In genomic region chr9:97919217-97919813, GRCh38 we compare ENCODE assay signal across 16 cellular contexts. TPM values are rescaled to one million over a fixed set of nuclear protein-coding genes. Genes with fewer than 3 reads are reported as not detected.
DNase-seq lines count a peak whose midpoint lies in the region; ATAC-seq and TF ChIP-seq lines count a peak whose summit lies in the region.
"Had no signal": no experiment of that assay in that cellular context is flagged by ENCODE, and none has a peak within 500 bp of the region (broad histone marks: within the 10 kb centered on the region; RNA-seq: fewer than 3 reads in every experiment).

No MANE protein-coding gene starts in this region.

- no peaks in the 10 kb centered on the region for H3K27me3 ChIP-seq in CD4-positive, alpha-beta memory T cell (ENCODE audit: insufficient read depth, low read length)
- H3K27me3 ChIP-seq in HL-60 (ENCODE audit: insufficient read depth, poor library complexity, severe bottlenecking), result no peaks in the 10 kb centered on the region
- H3K27me3 ChIP-seq: esophagus muscularis mucosa had no signal

- peaks cover 81% of the 10 kb centered on the region for H3K4me1 ChIP-seq in CD4-positive, alpha-beta memory T cell (ENCODE audit: insufficient read depth, low read length)

- peaks cover 22 to 40% of the 10 kb centered on the region in 2 donors for H3K36me3 Mint-ChIP-seq in CD4-positive, alpha-beta memory T cell
- peaks cover 32% of the 10 kb centered on the region for H3K36me3 Mint-ChIP-seq in activated T-helper 2 cell treated with anti-CD3 and anti-CD28 coated beads, Interferon-gamma antibody, Interleukin-2, Interleukin-4, amounts not matched to agents 10 μg/mL and 5 μg/mL and 100 μg/mL, durations not matched to agents 14 hours and 24 hours and 36 hours (ENCODE audit: low read depth)
- peaks cover 0 to 25% (median 22%) of the 10 kb centered on the region in 3 donors for H3K36me3 Mint-ChIP-seq in naive thymus-derived CD8-positive, alpha-beta T cell

- H3K4me3 ChIP-seq in CD4-positive, alpha-beta memory T cell (ENCODE audit: low read length in 2 of 2), result peak overlapping the region; percentile 42 to 80
- H3K4me3 ChIP-seq in HL-60 (replicated peaks; ENCODE audit: insufficient read depth, low read length), result no peak overlapping the region
- H3K4me3 ChIP-seq: esophagus muscularis mucosa had no signal

- intact Hi-C loops in CD4-positive, alpha-beta memory T cell (cut with micrococcal nuclease), result no loop called here
- intact Hi-C loops in activated T-helper 2 cell treated with anti-CD3 and anti-CD28 coated beads, Interferon-gamma antibody, Interleukin-2, Interleukin-4, amounts not matched to agents 10 μg/mL and 5 μg/mL and 100 μg/mL, durations not matched to agents 14 hours and 24 hours and 36 hours (cut with micrococcal nuclease), result no loop called here

- H3K9me3 Mint-ChIP-seq in CD4-positive, alpha-beta memory T cell, result peaks cover 0 to 7% (median 0%) of the 10 kb centered on the region in 8 donors
- no peaks in the 10 kb centered on the region for H3K9me3 Mint-ChIP-seq in activated T-helper 2 cell treated with anti-CD3 and anti-CD28 coated beads, Interferon-gamma antibody, Interleukin-2, Interleukin-4, amounts not matched to agents 10 μg/mL and 5 μg/mL and 100 μg/mL, durations not matched to agents 14 hours and 24 hours and 36 hours
- H3K9me3 Mint-ChIP-seq in naive thymus-derived CD8-positive, alpha-beta T cell, result no peaks in the 10 kb centered on the region

- H3K4me1 Mint-ChIP-seq in CD4-positive, alpha-beta memory T cell, result peaks cover 38 to 79% (median 60%) of the 10 kb centered on the region in 4 donors
- H3K4me1 Mint-ChIP-seq in activated T-helper 2 cell treated with anti-CD3 and anti-CD28 coated beads, Interferon-gamma antibody, Interleukin-2, Interleukin-4, amounts not matched to agents 10 μg/mL and 5 μg/mL and 100 μg/mL, durations not matched to agents 14 hours and 24 hours and 36 hours (ENCODE audit: low read depth), result peaks cover 53% of the 10 kb centered on the region
- H3K4me1 Mint-ChIP-seq in naive thymus-derived CD8-positive, alpha-beta T cell, result peaks cover 29 to 81% (median 68%) of the 10 kb centered on the region in 4 donors

- H3K9me3 ChIP-seq in CD4-positive, alpha-beta memory T cell (ENCODE audit: control insufficient read depth in 1 of 2, low read length in 2 of 2), result no peaks in the 10 kb centered on the region
- H3K9me3 ChIP-seq: esophagus muscularis mucosa had no signal

- no peak for TF ChIP-seq CTCF in HL-60 (IDR thresholded peaks at IDR 0.05; ENCODE audit: insufficient read depth, low read length)

- CTCF ChIA-PET in CD4-positive, alpha-beta memory T cell (lab: Charles Lee; ENCODE audit: partially characterized antibody), result interaction anchor here (1.0 to 11.0 kb wide), 7 partner anchors 11 to 336 kb away, joined by 3 to 256 read pairs (median 100); partner anchors contain the start of genes ANP32B and TBC1D2

- H3K36me3 ChIP-seq in CD4-positive, alpha-beta memory T cell (ENCODE audit: insufficient read depth, low read length), result peaks cover 17% of the 10 kb centered on the region

- peak overlapping the region; percentile 91 to 100 (median 100) for H3K27ac Mint-ChIP-seq in CD4-positive, alpha-beta memory T cell
- H3K27ac Mint-ChIP-seq in activated T-helper 2 cell treated with anti-CD3 and anti-CD28 coated beads, Interferon-gamma antibody, Interleukin-2, Interleukin-4, amounts not matched to agents 10 μg/mL and 5 μg/mL and 100 μg/mL, durations not matched to agents 14 hours and 24 hours and 36 hours, result peak overlapping the region; percentile 97
- peak overlapping the region; percentile 98 to 99 (median 99) for H3K27ac Mint-ChIP-seq in naive thymus-derived CD8-positive, alpha-beta T cell

- H3K27me3 Mint-ChIP-seq in CD4-positive, alpha-beta memory T cell, result peaks cover 0 to 1% of the 10 kb centered on the region in 2 donors
- no peaks in the 10 kb centered on the region for H3K27me3 Mint-ChIP-seq in activated T-helper 2 cell treated with anti-CD3 and anti-CD28 coated beads, Interferon-gamma antibody, Interleukin-2, Interleukin-4, amounts not matched to agents 10 μg/mL and 5 μg/mL and 100 μg/mL, durations not matched to agents 14 hours and 24 hours and 36 hours (ENCODE audit: low read depth)
- H3K27me3 Mint-ChIP-seq in naive thymus-derived CD8-positive, alpha-beta T cell, result peaks cover 0 to 5% (median 0%) of the 10 kb centered on the region in 5 donors

- H3K4me3 Mint-ChIP-seq in CD4-positive, alpha-beta memory T cell, result peak overlapping the region; percentile 82 to 100 (median 94)
- peak overlapping the region; percentile 85 for H3K4me3 Mint-ChIP-seq in activated T-helper 2 cell treated with anti-CD3 and anti-CD28 coated beads, Interferon-gamma antibody, Interleukin-2, Interleukin-4, amounts not matched to agents 10 μg/mL and 5 μg/mL and 100 μg/mL, durations not matched to agents 14 hours and 24 hours and 36 hours (ENCODE audit: low read depth)
- H3K4me3 Mint-ChIP-seq in naive thymus-derived CD8-positive, alpha-beta T cell, result peak overlapping the region; percentile 59 to 95 (median 93)

- no peak for DNase-seq in CD4-positive, alpha-beta memory T cell
- DNase-seq in HL-60 (ENCODE audit: low read depth in 1 of 2, low spot score in 1 of 2) (no peak), NK-92 (lab: John Stamatoyannopoulos, UW; ENCODE audit: unreplicated experiment) (no peak), NCI-H748 treated with DMSO at 0.1 percent for 48 hours (lab: John Stamatoyannopoulos, UW) (no peak)
- DNase-seq in activated T-helper 2 cell treated with anti-CD3 and anti-CD28 coated beads, Interferon-gamma antibody, Interleukin-2, Interleukin-4, amounts not matched to agents 10 μg/mL and 5 μg/mL and 100 μg/mL, durations not matched to agents 14 hours and 24 hours and 36 hours (ENCODE audit: low spot score), result no peak
- DNase-seq in naive thymus-derived CD8-positive, alpha-beta T cell, result no peak
- no peak for DNase-seq in stimulated activated CD4-positive, alpha-beta T cell treated with anti-CD3 and anti-CD28 coated beads, Interleukin-4, amount 100 ng/mL, for 4 hours
- DNase-seq: left ventricle myocardium superior; NCI-H1092 treated with DMSO at 0.1 percent for 48 hours; stimulated activated CD4-positive, alpha-beta T cell treated with anti-CD3 and anti-CD28 coated beads, Interleukin-4, amount 100 ng/mL, for 24 hours; SW 1271 had no signal

- peak overlapping the region; percentile 90 for H3K27ac ChIP-seq in CD4-positive, alpha-beta memory T cell (ENCODE audit: low read depth, low read length)
- H3K27ac ChIP-seq in HL-60 (replicated peaks), result peak overlapping the region; percentile 43
- H3K27ac ChIP-seq: C4-2B, esophagus muscularis mucosa had no signal

- POLR2A ChIA-PET in CD4-positive, alpha-beta memory T cell (lab: Charles Lee; ENCODE audit: partially characterized antibody), result interaction anchor here (0.6 to 11.9 kb wide), 11 partner anchors 13 to 337 kb away, joined by 3 to 746 read pairs (median 29); partner anchors contain the start of genes ANP32B, NCBP1, TBC1D2 and TSTD2
- POLR2A ChIA-PET in naive thymus-derived CD8-positive, alpha-beta T cell (lab: Charles Lee), result interaction anchor here (4.0 to 9.2 kb wide), 4 partner anchors 15 to 337 kb away, joined by 52 to 349 read pairs (median 130); partner anchors contain the start of genes ANP32B and TBC1D2

- no peak for ATAC-seq in naive thymus-derived CD8-positive, alpha-beta T cell
- no peak for ATAC-seq in HG02798 (IDR thresholded peaks at IDR 0.05; ENCODE audit: poor library complexity, unreplicated experiment)
- ATAC-seq: left ventricle myocardium superior, sciatic nerve had no signal

RNA-seq across cellular contexts. Expression of gene TRMO, which starts 3.0 kb away (rescaled TPM):
- total RNA-seq in CD4-positive, alpha-beta memory T cell, result 10 to 100 TPM; 51.6 to 59.5 TPM
- 10 to 100 TPM; 21.7 to 31.2 TPM for polyA plus RNA-seq in CD4-positive, alpha-beta memory T cell
- 13.4 and 15.3 TPM in 2 replicates for total RNA-seq in activated T-helper 2 cell treated with anti-CD3 and anti-CD28 coated beads, Interferon-gamma antibody, Interleukin-2, Interleukin-4, amounts not matched to agents 10 μg/mL and 5 μg/mL and 100 μg/mL, durations not matched to agents 14 hours and 24 hours and 36 hours
- 10 to 100 TPM; 40.2 to 51.5 TPM for total RNA-seq in naive thymus-derived CD8-positive, alpha-beta T cell
- 10 to 100 TPM; 11.7 to 18.0 (median 13.8) TPM for polyA plus RNA-seq in naive thymus-derived CD8-positive, alpha-beta T cell

RNA-seq across cellular contexts. Expression of gene HEMGN, which starts 18.7 kb away (rescaled TPM):
- total RNA-seq in CD4-positive, alpha-beta memory T cell, result 1 to 10 TPM; 1.6 to 2.3 TPM
- polyA plus RNA-seq in CD4-positive, alpha-beta memory T cell, result 1 to 10 TPM; 3.4 to 4.0 TPM
- 0.41 and 0.78 TPM in 2 replicates for total RNA-seq in activated T-helper 2 cell treated with anti-CD3 and anti-CD28 coated beads, Interferon-gamma antibody, Interleukin-2, Interleukin-4, amounts not matched to agents 10 μg/mL and 5 μg/mL and 100 μg/mL, durations not matched to agents 14 hours and 24 hours and 36 hours
- 1 to 10 TPM; 1.9 to 3.4 TPM for total RNA-seq in naive thymus-derived CD8-positive, alpha-beta T cell
- 10 to 100 TPM in 1 of 3 donors, 1 to 10 TPM in 2; 7.6 to 11.0 (median 8.3) TPM for polyA plus RNA-seq in naive thymus-derived CD8-positive, alpha-beta T cell
- total RNA-seq: chondrocyte, left ventricle myocardium superior had no signal
